In the genomic region with DNA sequence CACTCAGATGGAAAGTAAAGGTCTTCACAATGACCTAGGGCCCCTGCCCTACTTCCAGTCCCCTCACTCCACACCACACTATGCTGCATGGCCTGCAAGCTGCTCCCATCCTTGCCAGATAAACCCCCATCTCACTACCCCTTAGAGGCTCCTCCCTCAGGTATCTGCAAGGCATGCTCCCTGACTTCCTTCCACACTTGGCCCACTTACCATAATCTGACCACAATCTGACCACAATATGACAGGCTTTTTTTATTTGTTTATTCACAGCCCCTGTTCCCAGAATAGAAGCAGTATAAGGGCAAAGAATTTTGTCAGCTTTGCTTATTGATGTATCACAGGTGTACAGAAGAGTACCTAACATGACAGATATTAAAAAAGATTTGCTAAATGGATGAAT, we compare ENCODE assay signal across 8 cellular contexts.
DNase-seq lines count a peak whose midpoint lies in the region; ATAC-seq and TF ChIP-seq lines count a peak whose summit lies in the region.

No MANE protein-coding gene starts in this region.

- H3K4me3 Mint-ChIP-seq in CD4-positive, alpha-beta memory T cell, result peak overlapping the region in 7 of 8 donors; percentile 53 to 82 (median 61)

- peak overlapping the region; percentile 29 for H3K27ac ChIP-seq in CD4-positive, alpha-beta memory T cell (ENCODE audit: low read depth, low read length)
- H3K27ac ChIP-seq in SJCRH30 (no peak overlapping the region; the same call in 1 of the 2 replicates), thyroid gland (peak overlapping the region; percentile 77 to 91 (median 86))

- no peaks in the 10 kb centered on the region for H3K27me3 ChIP-seq in CD4-positive, alpha-beta memory T cell (ENCODE audit: insufficient read depth, low read length)
- H3K27me3 ChIP-seq in SJCRH30 (no peaks in the 10 kb centered on the region), thyroid gland (no peaks in the 10 kb centered on the region)

- no peaks in the 10 kb centered on the region for H3K9me3 ChIP-seq in CD4-positive, alpha-beta memory T cell (ENCODE audit: control insufficient read depth in 1 of 2, low read length in 2 of 2)
- H3K9me3 ChIP-seq in SJCRH30 (replicated peaks) (no peaks in the 10 kb centered on the region), thyroid gland (no peaks in the 10 kb centered on the region)

- H3K27ac Mint-ChIP-seq in CD4-positive, alpha-beta memory T cell, result peak overlapping the region; percentile 65 to 85 (median 83)

- H3K36me3 Mint-ChIP-seq in CD4-positive, alpha-beta memory T cell, result peaks cover 0 to 4% of the 10 kb centered on the region in 2 donors

- peaks cover 48% of the 10 kb centered on the region for H3K4me1 ChIP-seq in CD4-positive, alpha-beta memory T cell (ENCODE audit: insufficient read depth, low read length)
- peaks cover 32% of the 10 kb centered on the region for H3K4me1 ChIP-seq in SJCRH30
- H3K4me1 ChIP-seq in thyroid gland, result peaks cover 39 to 41% of the 10 kb centered on the region in 2 donors

- peak; percentile 25 for ATAC-seq in HG02610 (IDR thresholded peaks at IDR 0.05; ENCODE audit: unreplicated experiment)
- ATAC-seq in GM21526 (IDR thresholded peaks at IDR 0.05; ENCODE audit: low FRiP score, unreplicated experiment), result no peak

- no peak overlapping the region for H3K4me3 ChIP-seq in CD4-positive, alpha-beta memory T cell (ENCODE audit: low read length in 2 of 2)
- H3K4me3 ChIP-seq in SJCRH30, result no peak overlapping the region
- no peak overlapping the region for H3K4me3 ChIP-seq in choroid plexus epithelial cell (ENCODE audit: low read depth, low read length)
- no peak overlapping the region for H3K4me3 ChIP-seq in thyroid gland (replicated peaks in 1 of 3)

- TF ChIP-seq CTCF in choroid plexus epithelial cell (conservative IDR thresholded peaks at IDR 0.05; ENCODE audit: low read depth, low read length) (no peak), thyroid gland (IDR thresholded peaks at IDR 0.05) (no peak)

- intact Hi-C loops in CD4-positive, alpha-beta memory T cell (cut with micrococcal nuclease), result loop anchor here (1.0 to 5.0 kb wide), 8 partner anchors 40 to 745 kb away; no protein-coding TSS in a partner anchor
- intact Hi-C loops in thyroid gland (cut with DNase I), result no loop called here

- CTCF ChIA-PET in CD4-positive, alpha-beta memory T cell (lab: Charles Lee; ENCODE audit: partially characterized antibody), result interaction anchor here (0.7 to 3.3 kb wide), 12 partner anchors 8 to 544 kb away, joined by 3 to 21 read pairs (median 4); no protein-coding TSS in a partner anchor

- POLR2A ChIA-PET in CD4-positive, alpha-beta memory T cell (lab: Charles Lee; ENCODE audit: partially characterized antibody), result interaction anchor here (0.6 to 2.1 kb wide), 5 partner anchors 73 to 1462 kb away, joined by 3 to 12 read pairs (median 5); no protein-coding TSS in a partner anchor

- peaks cover 41 to 61% (median 48%) of the 10 kb centered on the region in 4 donors for H3K4me1 Mint-ChIP-seq in CD4-positive, alpha-beta memory T cell

- no peaks in the 10 kb centered on the region for H3K36me3 ChIP-seq in CD4-positive, alpha-beta memory T cell (ENCODE audit: insufficient read depth, low read length)
- no peaks in the 10 kb centered on the region for H3K36me3 ChIP-seq in SJCRH30
- H3K36me3 ChIP-seq in thyroid gland, result no peaks in the 10 kb centered on the region

- H3K27me3 Mint-ChIP-seq in CD4-positive, alpha-beta memory T cell, result no peaks in the 10 kb centered on the region

- no peak for TF ChIP-seq POLR2A in thyroid gland (IDR thresholded peaks at IDR 0.05)

- peaks cover 0 to 5% (median 0%) of the 10 kb centered on the region in 8 donors for H3K9me3 Mint-ChIP-seq in CD4-positive, alpha-beta memory T cell

- peak; percentile 61 to 76 (median 66) for DNase-seq in CD4-positive, alpha-beta memory T cell
- DNase-seq in SJCRH30, result peak; percentile 66 to 84
- peak; percentile 80 for DNase-seq in choroid plexus epithelial cell (ENCODE audit: low read depth)
- no peak for DNase-seq in thyroid gland
- DNase-seq in iPS-NIHi7 (ENCODE audit: extremely low spot score), result no peak
- DNase-seq in stimulated activated naive CD4-positive, alpha-beta T cell treated with Interleukin-2 at 50 U/mL for 16 hours (lab: John Stamatoyannopoulos, UW), result no peak

Comparison
In these comparisons a context has a peak if more than half of its experiments do, and no peak if none do; other contexts are left out.
1. DNase-seq: peak in CD4-positive, alpha-beta memory T cell (5 of 5), SJCRH30 (2 of 2) and choroid plexus epithelial cell (single experiment); none in thyroid gland (0 of 2), iPS-NIHi7 (single experiment) and stimulated activated naive CD4-positive, alpha-beta T cell treated with Interleukin-2 at 50 U/mL for 16 hours (single experiment).